ENCODE assay signal across 19 cellular contexts in genomic region chr12:120774169-120774916, GRCh38. TPM values are rescaled to one million over a fixed set of nuclear protein-coding genes. Genes with fewer than 3 reads are reported as not detected.
DNase-seq lines count a peak whose midpoint lies in the region; ATAC-seq lines count a peak whose summit lies in the region.
"Had no signal": no experiment of that assay in that cellular context is flagged by ENCODE, and none has a peak within 500 bp of the region (broad histone marks: within the 10 kb centered on the region; RNA-seq: fewer than 3 reads in every experiment).

No MANE protein-coding gene starts in this region.

- H3K4me2 ChIP-seq in Karpas-422 (ENCODE audit: low read depth, low read length, poor library complexity, severe bottlenecking), result no peak overlapping the region

- peak; percentile 64 for DNase-seq in DMS53 (lab: John Stamatoyannopoulos, UW)
- no peak for DNase-seq in DMS53 treated with DMSO at 0.1 percent for 48 hours (lab: John Stamatoyannopoulos, UW; ENCODE audit: unreplicated experiment)
- peak; percentile 53 for DNase-seq in GDM1 (lab: John Stamatoyannopoulos, UW)
- no peak for DNase-seq in naive thymus-derived CD8-positive, alpha-beta T cell
- DNase-seq in SKM-1 (lab: John Stamatoyannopoulos, UW; ENCODE audit: unreplicated experiment), result no peak
- DNase-seq in stimulated activated CD4-positive, alpha-beta T cell treated with anti-CD3 and anti-CD28 coated beads, Interleukin-15, amount 100 ng/mL, for 24 hours, result no peak
- DNase-seq in Karpas-422, result no peak
- DNase-seq: 8988T; activated CD4-positive, alpha-beta T cell treated with anti-CD3 and anti-CD28 coated beads for 4 hours; activated naive CD4-positive, alpha-beta T cell; Caco-2; caudate nucleus; left cardiac atrium; NCI-H2227 treated with DMSO at 0.1 percent for 48 hours; PC-3; SW 1271 had no signal

- H3K36me3 ChIP-seq in Karpas-422 (ENCODE audit: insufficient read depth, low read length), result no peaks in the 10 kb centered on the region

- H3K9me3 ChIP-seq in Karpas-422 (ENCODE audit: low read length), result no peaks in the 10 kb centered on the region
- H3K9me3 ChIP-seq: Caco-2 had no signal

- H3K9me2 ChIP-seq in Karpas-422 (replicated peaks; ENCODE audit: insufficient read depth, low read length), result no peaks in the 10 kb centered on the region

- H3K4me1 Mint-ChIP-seq in activated naive CD8-positive, alpha-beta T cell (ENCODE audit: low read depth), result peaks cover 14% of the 10 kb centered on the region
- H3K4me1 Mint-ChIP-seq in naive thymus-derived CD8-positive, alpha-beta T cell, result peaks cover 11 to 17% (median 16%) of the 10 kb centered on the region in 4 donors

- peaks cover 41% of the 10 kb centered on the region for H3K4me1 ChIP-seq in Karpas-422 (ENCODE audit: low read length)
- H3K4me1 ChIP-seq: Caco-2 had no signal

- ATAC-seq in naive thymus-derived CD8-positive, alpha-beta T cell, result no peak
- ATAC-seq: PC-3 had no signal

- no peak overlapping the region for H3K4me3 Mint-ChIP-seq in activated naive CD8-positive, alpha-beta T cell
- no peak overlapping the region for H3K4me3 Mint-ChIP-seq in naive thymus-derived CD8-positive, alpha-beta T cell

- H3K27me3 ChIP-seq in Karpas-422 (ENCODE audit: low read length), result no peaks in the 10 kb centered on the region

- H3K4me3 ChIP-seq in Karpas-422 (ENCODE audit: low read length), result no peak overlapping the region
- H3K4me3 ChIP-seq: skin epidermis had no signal

- H3K27ac Mint-ChIP-seq in activated naive CD8-positive, alpha-beta T cell, result peak overlapping the region; percentile 46
- peak overlapping the region in 8 of 10 donors; percentile 5 to 88 (median 52) for H3K27ac Mint-ChIP-seq in naive thymus-derived CD8-positive, alpha-beta T cell

- peaks cover 10% of the 10 kb centered on the region for H3K79me2 ChIP-seq in Karpas-422 (ENCODE audit: low read length)

- H3K27me3 Mint-ChIP-seq in activated naive CD8-positive, alpha-beta T cell, result no peaks in the 10 kb centered on the region
- no peaks in the 10 kb centered on the region for H3K27me3 Mint-ChIP-seq in naive thymus-derived CD8-positive, alpha-beta T cell

- H3K36me3 Mint-ChIP-seq in activated naive CD8-positive, alpha-beta T cell, result peaks cover 4% of the 10 kb centered on the region
- H3K36me3 Mint-ChIP-seq in naive thymus-derived CD8-positive, alpha-beta T cell, result peaks cover 0 to 75% (median 2%) of the 10 kb centered on the region in 3 donors

- no peak overlapping the region for H2AFZ ChIP-seq in Karpas-422 (ENCODE audit: low read length)

- no peaks in the 10 kb centered on the region for H4K20me1 ChIP-seq in Karpas-422 (ENCODE audit: insufficient read depth, low read depth, low read length)

- POLR2A ChIA-PET in naive thymus-derived CD8-positive, alpha-beta T cell (lab: Charles Lee), result no interaction called here

- H3K9me3 Mint-ChIP-seq in activated naive CD8-positive, alpha-beta T cell (ENCODE audit: low read depth), result no peaks in the 10 kb centered on the region
- no peaks in the 10 kb centered on the region for H3K9me3 Mint-ChIP-seq in naive thymus-derived CD8-positive, alpha-beta T cell

- H3K27ac ChIP-seq in Karpas-422 (ENCODE audit: low read length), result no peak overlapping the region
- H3K27ac ChIP-seq: epithelial cell of prostate, skin epidermis had no signal

- H3K9ac ChIP-seq in Karpas-422 (ENCODE audit: low read length), result no peak overlapping the region

RNA-seq across cellular contexts. Expression of gene ACADS, which starts 48.7 kb away (rescaled TPM):
- 10 to 100 TPM; 14.7 to 15.6 TPM for total RNA-seq in naive thymus-derived CD8-positive, alpha-beta T cell
- polyA plus RNA-seq in naive thymus-derived CD8-positive, alpha-beta T cell, result 10 to 100 TPM; 17.7 to 25.7 (median 22.7) TPM
- 5.2 and 7.3 TPM in 2 replicates for total RNA-seq in Karpas-422 (2014; rRNA removed; shearing (Covaris generic); ENCODE audit: low replicate concordance)

Comparison
In these comparisons a context has a peak if more than half of its experiments do, and no peak if none do; other contexts are left out.
1. DNase-seq: peak in DMS53 (single experiment) and GDM1 (single experiment); none in DMS53 treated with DMSO at 0.1 percent for 48 hours (single experiment), naive thymus-derived CD8-positive, alpha-beta T cell (0 of 10), SKM-1 (single experiment), stimulated activated CD4-positive, alpha-beta T cell treated with anti-CD3 and anti-CD28 coated beads, Interleukin-15, amount 100 ng/mL, for 24 hours (single experiment) and Karpas-422 (single experiment).